1 cellular context compared by ENCODE assay signal in genomic region chr12:22231836-22232235, GRCh38.
TF ChIP-seq lines count a peak whose summit lies in the region.

No MANE protein-coding gene starts in this region.

TF ChIP-seq in IMR-90, 13 proteins besides CTCF, POLR2A, EP300 and RAD21:
- TF ChIP-seq NFE2L2 (IDR thresholded peaks at IDR 0.05; ENCODE audit: low read depth, low read length) (no peak), MXI1 (IDR thresholded peaks at IDR 0.05; ENCODE audit: borderline replicate concordance, low read depth, low read length) (no peak), SMC3 (IDR thresholded peaks at IDR 0.05; ENCODE audit: low read depth, low read length) (no peak), BHLHE40 (IDR thresholded peaks at IDR 0.05; ENCODE audit: low read depth, low read length) (no peak), FOS (IDR thresholded peaks at IDR 0.05; ENCODE audit: low read depth, low read length) (no peak), RFX5 (IDR thresholded peaks at IDR 0.05; ENCODE audit: low read depth, low read length) (no peak), MAZ (IDR thresholded peaks at IDR 0.05; ENCODE audit: borderline replicate concordance, low read depth, low read length) (no peak)
